Comparison of ENCODE assay signal across 20 cellular contexts in genomic region chr19:45553464-45553863, GRCh38. TPM values are rescaled to one million over a fixed set of nuclear protein-coding genes. Genes with fewer than 3 reads are reported as not detected.
DNase-seq lines count a peak whose midpoint lies in the region; ATAC-seq and TF ChIP-seq lines count a peak whose summit lies in the region.
"Had no signal": no experiment of that assay in that cellular context is flagged by ENCODE, and none has a peak within 500 bp of the region (broad histone marks: within the 10 kb centered on the region; RNA-seq: fewer than 3 reads in every experiment).

No MANE protein-coding gene starts in this region.

- no peak for TF ChIP-seq CTCF in HEK293 (tag by site-specific recombination; IDR thresholded peaks at IDR 0.05)
- peak; percentile 26 to 45 for TF ChIP-seq CTCF in mammary epithelial cell (conservative IDR thresholded peaks at IDR 0.05 in 1 of 2, IDR thresholded peaks at IDR 0.05 in 1 of 2; ENCODE audit: extremely low read depth in 1 of 2, insufficient read depth in 1 of 2, low read depth in 1 of 2, low read length in 2 of 2)
- peak; percentile 62 for TF ChIP-seq CTCF in progenitor cell of endocrine pancreas (IDR thresholded peaks at IDR 0.05; ENCODE audit: unreplicated experiment)
- no peak for TF ChIP-seq CTCF in uterus (IDR thresholded peaks at IDR 0.05)

- POLR2A ChIA-PET in HEK293 (lab: Yijun Ruan, JAX), result no interaction called here

- no peaks in the 10 kb centered on the region for H3K9me3 Mint-ChIP-seq in progenitor cell of endocrine pancreas (ENCODE audit: low read depth)
- H3K9me3 Mint-ChIP-seq: dendritic cell treated with granulocyte-macrophage colony-stimulating factor and Interleukin-4, amounts not matched to agents 40 ng/mL and 50 ng/mL, for 4 days had no signal

- H4K20me1 ChIP-seq in mammary epithelial cell (ENCODE audit: insufficient read depth, low read length), result no peaks in the 10 kb centered on the region

- H3K4me1 Mint-ChIP-seq in progenitor cell of endocrine pancreas (ENCODE audit: low read depth), result no peaks in the 10 kb centered on the region

- no peak for TF ChIP-seq POLR2A in uterus (IDR thresholded peaks at IDR 0.05)

- intact Hi-C loops in mammary epithelial cell (cut with micrococcal nuclease) (no loop called here), uterus (cut with DNase I; ENCODE audit: low total_unique reads) (no loop called here), left cardiac atrium (cut with DNase I) (no loop called here)

- H3K4me3 Mint-ChIP-seq in progenitor cell of endocrine pancreas (ENCODE audit: low read depth), result peak overlapping the region; percentile 59
- H3K4me3 Mint-ChIP-seq: dendritic cell treated with granulocyte-macrophage colony-stimulating factor and Interleukin-4, amounts not matched to agents 40 ng/mL and 50 ng/mL, for 4 days; T-helper 17 cell had no signal

- no peak overlapping the region for H2AFZ ChIP-seq in mammary epithelial cell (ENCODE audit: low read depth, low read length)

- H3K9me3 ChIP-seq in HEK293 (ENCODE audit: control insufficient read depth, insufficient read depth, low read depth, low read length) (no peaks in the 10 kb centered on the region), mammary epithelial cell (replicated peaks; ENCODE audit: insufficient read depth, low read length) (no peaks in the 10 kb centered on the region), uterus (no peaks in the 10 kb centered on the region)
- H3K9me3 ChIP-seq: ascending aorta, Caco-2 had no signal

- H3K27ac ChIP-seq in HEK293 (ENCODE audit: extremely low read depth, low read depth, low read length) (no peak overlapping the region), mammary epithelial cell (ENCODE audit: insufficient read depth, low read depth, low read length) (no peak overlapping the region), uterus (no peak overlapping the region)
- H3K27ac ChIP-seq: ascending aorta, KMS-11 had no signal

- H3K36me3 ChIP-seq in HEK293 (ENCODE audit: control insufficient read depth in 2 of 2, insufficient read depth in 1 of 2, low read length in 2 of 2), result peaks cover 0 to 5% of the 10 kb centered on the region in 2 experiments; a peak in 2 of 3 replicates
- H3K36me3 ChIP-seq in mammary epithelial cell (ENCODE audit: insufficient read depth, low read length), result no peaks in the 10 kb centered on the region
- no peaks in the 10 kb centered on the region for H3K36me3 ChIP-seq in uterus

- dilution Hi-C loops in mammary epithelial cell (cut with HindIII; ENCODE audit: low sequenced_read_pairs), result no loop called here

- H3K27me3 Mint-ChIP-seq in progenitor cell of endocrine pancreas, result no peaks in the 10 kb centered on the region
- H3K27me3 Mint-ChIP-seq: T-helper 17 cell had no signal

- H3K9ac ChIP-seq in mammary epithelial cell (ENCODE audit: insufficient read depth, low read length), result no peak overlapping the region
- H3K9ac ChIP-seq: KMS-11 had no signal

- H3K4me3 ChIP-seq in HEK293 (ENCODE audit: low read depth, low read length), result no peak overlapping the region
- no peak overlapping the region for H3K4me3 ChIP-seq in mammary epithelial cell (replicated peaks in 1 of 3; ENCODE audit: insufficient read depth in 1 of 3, low read depth in 2 of 3, low read length in 3 of 3)
- H3K4me3 ChIP-seq in uterus, result no peak overlapping the region
- H3K4me3 ChIP-seq: ascending aorta had no signal

- no peaks in the 10 kb centered on the region for H3K4me1 ChIP-seq in HEK293 (ENCODE audit: control insufficient read depth, insufficient read depth, low read length)
- H3K4me1 ChIP-seq in mammary epithelial cell (ENCODE audit: insufficient read depth, low read length), result peaks cover 33% of the 10 kb centered on the region
- H3K4me1 ChIP-seq in uterus, result no peaks in the 10 kb centered on the region
- H3K4me1 ChIP-seq: ascending aorta, Caco-2 had no signal

- no TSS peak for BruUV-seq in mammary epithelial cell (replicated peaks; lab: Mats Ljungman, UMichigan)

- DNase-seq in mammary epithelial cell (no peak), iPS-NIHi11 (ENCODE audit: low spot score) (peak; percentile 59), progenitor cell of endocrine pancreas (ENCODE audit: low spot score, unreplicated experiment) (peak; percentile 60), uterus (no peak), left cardiac atrium (no peak)
- DNase-seq: activated CD4-positive, CD25-positive, alpha-beta regulatory T cell; activated gamma-delta T cell treated with Interleukin-2 at 50 U/mL for 16 hours; Caco-2; GF-D8; NCI-H1105 treated with DMSO at 0.1 percent for 48 hours; SHP77 treated with DMSO at 0.1 percent for 48 hours; stimulated activated naive CD4-positive, alpha-beta T cell treated with Interleukin-2 at 50 U/mL for 16 hours; T-helper 17 cell had no signal

- no peak overlapping the region for H3K27ac Mint-ChIP-seq in progenitor cell of endocrine pancreas
- H3K27ac Mint-ChIP-seq: dendritic cell treated with granulocyte-macrophage colony-stimulating factor and Interleukin-4, amounts not matched to agents 40 ng/mL and 50 ng/mL, for 4 days; T-helper 17 cell had no signal

- CTCF ChIA-PET in HEK293 (lab: Yijun Ruan, JAX), result interaction anchor here (0.7 to 1.8 kb wide), 2 partner anchors 75 to 464 kb away, joined by 3 to 4 read pairs; no protein-coding TSS in a partner anchor
- CTCF ChIA-PET in mammary epithelial cell (lab: Charles Lee; ENCODE audit: low non-redundant PET), result no interaction called here

- peaks cover 2% of the 10 kb centered on the region for H3K36me3 Mint-ChIP-seq in progenitor cell of endocrine pancreas (ENCODE audit: insufficient read depth)

- in situ Hi-C loops in mammary epithelial cell (cut with MboI; ENCODE audit: low sequenced_read_pairs in 2 of 2), result no loop called here

- no peaks in the 10 kb centered on the region for H3K27me3 ChIP-seq in mammary epithelial cell (ENCODE audit: insufficient read depth, low read length)
- no peaks in the 10 kb centered on the region for H3K27me3 ChIP-seq in uterus
- H3K27me3 ChIP-seq: ascending aorta had no signal

- H3K4me2 ChIP-seq in mammary epithelial cell (ENCODE audit: insufficient read depth, low read depth, low read length), result peak overlapping the region; percentile 15
- H3K4me2 ChIP-seq: KMS-11 had no signal

- WGBS in mammary epithelial cell (ENCODE audit: low coverage, missing lambda C conversion rate), result 5% methylated on average over 11 of the region's 34 CpGs

- ATAC-seq in HG02610 (IDR thresholded peaks at IDR 0.05; ENCODE audit: unreplicated experiment) (no peak), left cardiac atrium (no peak), GM21717 (IDR thresholded peaks at IDR 0.05; ENCODE audit: unreplicated experiment) (no peak)
- ATAC-seq: T-helper 17 cell had no signal

- peaks cover 9% of the 10 kb centered on the region for H3K79me2 ChIP-seq in mammary epithelial cell (ENCODE audit: insufficient read depth, low read length)

TF ChIP-seq in HEK293, 187 proteins besides CTCF, POLR2A, EP300 and RAD21:
- 0 out of 2 replicates have a peak, but pooled peaks have one; percentile 34 for TF ChIP-seq ZNF223 (tag by site-specific recombination; IDR thresholded peaks at IDR 0.05)
- no peak for TF ChIP-seq ZBTB10 (tag by site-specific recombination; IDR thresholded peaks at IDR 0.05)
- TF ChIP-seq EGR2 (tag by site-specific recombination; IDR thresholded peaks at IDR 0.05; ENCODE audit: low read depth), result no peak
- no peak for TF ChIP-seq ZFHX2 (tag by site-specific recombination; conservative IDR thresholded peaks at IDR 0.05)

RNA-seq across cellular contexts. Expression of gene OPA3, which starts 31.1 kb away (rescaled TPM):
- total RNA-seq in mammary epithelial cell, result 10 to 100 TPM; 13.7 to 17.4 TPM
- polyA plus RNA-seq in mammary epithelial cell, result 20.3 TPM
- 22.0 TPM for polyA minus RNA-seq in mammary epithelial cell
- 14.4 and 16.5 TPM in 2 replicates for total RNA-seq in progenitor cell of endocrine pancreas
- 1 to 10 TPM; 2.8 to 9.1 (median 5.1) TPM for total RNA-seq in uterus
- 10 to 100 TPM; 19.1 to 27.1 TPM for total RNA-seq in left cardiac atrium

RNA-seq across cellular contexts. Expression of gene VASP, which starts 46.2 kb away (rescaled TPM):
- total RNA-seq in mammary epithelial cell (100 to 1,000 TPM; 160 to 201 TPM), progenitor cell of endocrine pancreas (93.4 and 94.9 TPM in 2 replicates), uterus (100 to 1,000 TPM in 1 of 4 donors, 10 to 100 TPM in 3; 21.5 to 157 (median 38.3) TPM), left cardiac atrium (10 to 100 TPM; 48.4 to 91.7 TPM)
- 93.9 TPM for polyA plus RNA-seq in mammary epithelial cell
- polyA minus RNA-seq in mammary epithelial cell, result 122 TPM

RNA-seq across cellular contexts. Expression of gene GPR4, which starts 48.5 kb away (rescaled TPM):
- total RNA-seq in mammary epithelial cell, result not detected
- 0.02 TPM for polyA plus RNA-seq in mammary epithelial cell
- not detected for polyA minus RNA-seq in mammary epithelial cell
- total RNA-seq in progenitor cell of endocrine pancreas, result not detected in 2 replicates
- 10 to 100 TPM in 1 of 4 donors, 1 to 10 TPM in 2, under 1 TPM in 1; 0.62 to 13.5 (median 6.6) TPM for total RNA-seq in uterus
- total RNA-seq in left cardiac atrium, result 10 to 100 TPM in 1 of 2 donors, 1 to 10 TPM in 1; 5.2 to 17.7 TPM
- total RNA-seq: Caco-2, fibroblast of lung, T-helper 17 cell had no signal

RNA-seq across cellular contexts. Expression of gene PPM1N, which starts 55.2 kb away (rescaled TPM):
- total RNA-seq in mammary epithelial cell, result 1 to 10 TPM; 1.3 to 2.1 TPM
- 2.3 TPM for polyA plus RNA-seq in mammary epithelial cell
- not detected for polyA minus RNA-seq in mammary epithelial cell
- total RNA-seq in progenitor cell of endocrine pancreas, result 0.62 TPM in 1 of 2 replicates, not detected in the other
- 10 to 100 TPM in 1 of 4 donors, not detected in 3; 42.5 TPM for total RNA-seq in uterus
- 1 to 10 TPM in 1 of 2 donors, under 1 TPM in 1; 0.47 to 1.0 TPM for total RNA-seq in left cardiac atrium

RNA-seq across cellular contexts. Expression of gene RTN2, which starts 56.6 kb away (rescaled TPM):
- 10 to 100 TPM; 11.0 to 16.9 TPM for total RNA-seq in mammary epithelial cell
- 11.5 TPM for polyA plus RNA-seq in mammary epithelial cell
- 11.9 TPM for polyA minus RNA-seq in mammary epithelial cell
- 17.9 and 21.6 TPM in 2 replicates for total RNA-seq in progenitor cell of endocrine pancreas
- total RNA-seq in uterus, result 1 to 10 TPM in 3 of 4 donors, not detected in 1; 5.9 to 9.0 (median 7.0) TPM
- total RNA-seq in left cardiac atrium, result 10 to 100 TPM; 13.0 to 16.3 TPM

Comparison
In these comparisons a context has a peak if more than half of its experiments do, and no peak if none do; other contexts are left out.
1. CTCF ChIP-seq: peak in mammary epithelial cell (2 of 2) and progenitor cell of endocrine pancreas (single experiment); none in HEK293 (single experiment) and uterus (0 of 4).
2. DNase-seq: peak in iPS-NIHi11 (single experiment) and progenitor cell of endocrine pancreas (single experiment); none in mammary epithelial cell (single experiment), uterus (0 of 2) and left cardiac atrium (single experiment).